1 cellular context compared by ENCODE assay signal in genomic region chr17:75976175-75976848, GRCh38.
TF ChIP-seq lines count a peak whose summit lies in the region.

No MANE protein-coding gene starts in this region.

TF ChIP-seq in HepG2, 621 proteins besides CTCF, POLR2A, EP300 and RAD21 (continued from another document and continues in another):
- TF ChIP-seq ZNF687 (CRISPR knock-in tag; IDR thresholded peaks at IDR 0.05) (no peak), CENPBD1 (CRISPR knock-in tag; IDR thresholded peaks at IDR 0.05; ENCODE audit: borderline replicate concordance, low read depth) (no peak), ARID2 (CRISPR knock-in tag; IDR thresholded peaks at IDR 0.05; ENCODE audit: borderline replicate concordance) (0 out of 2 replicates have a peak, but pooled peaks have one; percentile 72), ZNF275 (CRISPR knock-in tag; IDR thresholded peaks at IDR 0.05; ENCODE audit: borderline replicate concordance) (no peak), AKNA (CRISPR knock-in tag; IDR thresholded peaks at IDR 0.05; ENCODE audit: borderline replicate concordance) (no peak), PTBP1 (IDR thresholded peaks at IDR 0.05; ENCODE audit: low read depth, low read length, poor library complexity, severe bottlenecking) (no peak), ZNF503 (CRISPR knock-in tag; IDR thresholded peaks at IDR 0.05) (no peak), KLF13 (CRISPR knock-in tag; IDR thresholded peaks at IDR 0.05) (no peak), HDAC2 (CRISPR knock-in tag; IDR thresholded peaks at IDR 0.05) (no peak), SALL1 (CRISPR knock-in tag; IDR thresholded peaks at IDR 0.05) (peak; percentile 65; the same call in 1 of the 2 replicates), FOXO4 (CRISPR knock-in tag; conservative IDR thresholded peaks at IDR 0.05) (no peak), NFE2L2 (IDR thresholded peaks at IDR 0.05; ENCODE audit: low read length) (no peak), CREBL2 (CRISPR knock-in tag; IDR thresholded peaks at IDR 0.05; ENCODE audit: borderline replicate concordance) (no peak), CENPX (CRISPR knock-in tag; IDR thresholded peaks at IDR 0.05) (no peak), ZNF318 (CRISPR knock-in tag; IDR thresholded peaks at IDR 0.05) (no peak), ZFP37 (CRISPR knock-in tag; IDR thresholded peaks at IDR 0.05; ENCODE audit: borderline replicate concordance) (no peak), ATF2 (CRISPR knock-in tag; IDR thresholded peaks at IDR 0.05) (peak; percentile 74; the same call in 1 of the 2 replicates), ARID5B (CRISPR knock-in tag; IDR thresholded peaks at IDR 0.05) (peak; percentile 78)
